1 cellular context compared by ENCODE assay signal in genomic region chr17:7742729-7743128, GRCh38.
TF ChIP-seq lines count a peak whose summit lies in the region.

No MANE protein-coding gene starts in this region.

TF ChIP-seq in K562, 482 proteins besides CTCF, POLR2A, EP300 and RAD21:
- TF ChIP-seq MAFF (IDR thresholded peaks at IDR 0.05; ENCODE audit: low read length) (no peak), RERE (CRISPR knock-in tag; IDR thresholded peaks at IDR 0.05; ENCODE audit: borderline replicate concordance) (no peak), SAFB2 (IDR thresholded peaks at IDR 0.05; ENCODE audit: borderline replicate concordance, low read depth, low read length, severe bottlenecking) (no peak), PREB (CRISPR knock-in tag; IDR thresholded peaks at IDR 0.05) (no peak), YBX1 (IDR thresholded peaks at IDR 0.05) (no peak), SIN3A (IDR thresholded peaks at IDR 0.05; ENCODE audit: borderline replicate concordance in 2 of 2, control insufficient read depth in 1 of 2, low read depth in 2 of 2, low read length in 2 of 2) (no peak), RBM14 (IDR thresholded peaks at IDR 0.05; ENCODE audit: borderline replicate concordance, insufficient read depth, low read depth, low read length) (no peak), ZBED1 (IDR thresholded peaks at IDR 0.05) (no peak), NRF1 (conservative IDR thresholded peaks at IDR 0.05 in 1 of 2, IDR thresholded peaks at IDR 0.05 in 1 of 2) (peak; percentile 77 to 81)
TF ChIP-seq in K562: peak in this region for 1.
